ENCODE assay signal across 8 cellular contexts in genomic region chr6:123803862-123804681, GRCh38. TPM values are rescaled to one million over a fixed set of nuclear protein-coding genes. Genes with fewer than 3 reads are reported as not detected.
A peak's percentile ranks its signal among the peaks of the same experiment; 100 is the strongest.
DNase-seq lines count a peak whose midpoint lies in the region; ATAC-seq lines count a peak whose summit lies in the region.

NKAIN2 (plus strand) TSS chr6:123803865.

- intact Hi-C loops in activated CD4-positive, alpha-beta memory T cell treated with anti-CD3 and anti-CD28 coated beads for 36 hours (cut with micrococcal nuclease) = loop anchor here (2.0 to 5.0 kb wide), 4 partner anchors 748 to 1308 kb away; no protein-coding TSS in a partner anchor

- H4K91ac ChIP-seq in neuronal stem cell (ENCODE audit: low read depth, low read length, poor library complexity) = no peak within 1 kb of the TSS

- H2BK120ac ChIP-seq in neuronal stem cell (ENCODE audit: low read depth, low read length) = peak within 1 kb of the TSS; percentile 67

- DNase-seq in Daoy (ENCODE audit: low read depth) (peak; percentile 6), MG63 (no peak), germinal center (ENCODE audit: low spot score) (peak; percentile 8), neuronal stem cell (ENCODE audit: low spot score) (peak; percentile 57)
- DNase-seq in activated CD4-positive, alpha-beta memory T cell treated with anti-CD3 and anti-CD28 coated beads for 36 hours = peak; percentile 8

- no peak within 1 kb of the TSS for H3K4ac ChIP-seq in neuronal stem cell (ENCODE audit: low read length)

- no peaks in the 10 kb centered on the region for H3K79me1 ChIP-seq in neuronal stem cell (ENCODE audit: low read depth, low read length)

- no peak within 1 kb of the TSS for H4K8ac ChIP-seq in neuronal stem cell (ENCODE audit: low read depth, low read length)

- H3K4me3 ChIP-seq in MG63 = peak within 1 kb of the TSS; percentile 30
- peak within 1 kb of the TSS; percentile 66 to 88 for H3K4me3 ChIP-seq in neuronal stem cell (ENCODE audit: low read length in 2 of 2)

- CTCF ChIA-PET in activated CD4-positive, alpha-beta memory T cell treated with anti-CD3 and anti-CD28 coated beads for 36 hours (lab: Charles Lee) = interaction anchor here (2.0 kb wide), 1 partner anchor 15 kb away, joined by 8 read pairs; no protein-coding TSS in a partner anchor

- peak within 1 kb of the TSS; percentile 83 for H3K4me2 ChIP-seq in neuronal stem cell (ENCODE audit: insufficient read depth, low read length, poor library complexity, severe bottlenecking)

- H3K27me3 ChIP-seq in MG63 (peaks cover 41% of the 10 kb centered on the region), neuronal stem cell (ENCODE audit: control insufficient read depth in 3 of 3, insufficient read depth in 3 of 3, low read depth in 1 of 3, low read length in 3 of 3) (no peaks in the 10 kb centered on the region)

- H3K18ac ChIP-seq in neuronal stem cell (ENCODE audit: low read length) = peak within 1 kb of the TSS; percentile 94

- peak; percentile 23 for ATAC-seq in GM21528 (IDR thresholded peaks at IDR 0.05; ENCODE audit: low FRiP score, unreplicated experiment)
- ATAC-seq in HG03469 (IDR thresholded peaks at IDR 0.05; ENCODE audit: unreplicated experiment) = no peak
- no peak for ATAC-seq in HG03196 (IDR thresholded peaks at IDR 0.05; ENCODE audit: unreplicated experiment)

- H2BK5ac ChIP-seq in neuronal stem cell (ENCODE audit: low read length) = peak within 1 kb of the TSS; percentile 70

- peaks cover 2 to 3% of the 10 kb centered on the region in 2 donors for H3K4me1 ChIP-seq in neuronal stem cell (ENCODE audit: control insufficient read depth in 2 of 2, insufficient read depth in 1 of 2, low read depth in 1 of 2, low read length in 2 of 2)

- H3K27ac ChIP-seq in neuronal stem cell (replicated peaks; ENCODE audit: low read length) = peak within 1 kb of the TSS; percentile 35

- POLR2A ChIA-PET in activated CD4-positive, alpha-beta memory T cell treated with anti-CD3 and anti-CD28 coated beads for 36 hours (lab: Charles Lee) = no interaction called here

- H3K9me3 ChIP-seq in MG63 (no peaks in the 10 kb centered on the region), neuronal stem cell (replicated peaks in 1 of 2; ENCODE audit: control insufficient read depth in 2 of 2, insufficient read depth in 1 of 2, low read depth in 1 of 2, low read length in 2 of 2) (no peaks in the 10 kb centered on the region)

- H2AK5ac ChIP-seq in neuronal stem cell (ENCODE audit: low read depth, low read length) = no peak within 1 kb of the TSS

- H2AFZ ChIP-seq in neuronal stem cell (ENCODE audit: low read length) = peak within 1 kb of the TSS; percentile 99

- H2BK15ac ChIP-seq in neuronal stem cell (ENCODE audit: low read length) = no peak within 1 kb of the TSS

- no peaks in the 10 kb centered on the region for H3K36me3 ChIP-seq in MG63
- no peaks in the 10 kb centered on the region for H3K36me3 ChIP-seq in neuronal stem cell (replicated peaks in 1 of 2; ENCODE audit: control insufficient read depth in 2 of 2, insufficient read depth in 2 of 2, low read length in 2 of 2)

- H2BK12ac ChIP-seq in neuronal stem cell (ENCODE audit: low read length) = no peak within 1 kb of the TSS

- H3K9me3 Mint-ChIP-seq in activated CD4-positive, alpha-beta memory T cell treated with anti-CD3 and anti-CD28 coated beads for 36 hours = no peaks in the 10 kb centered on the region

- H3K23ac ChIP-seq in neuronal stem cell (ENCODE audit: low read depth, low read length, poor library complexity) = peak within 1 kb of the TSS; percentile 82

- H3K14ac ChIP-seq in neuronal stem cell (ENCODE audit: low read length) = no peak within 1 kb of the TSS

- peak within 1 kb of the TSS; percentile 87 for H3K9ac ChIP-seq in neuronal stem cell (ENCODE audit: low read depth, low read length, poor library complexity)

- H3K27ac Mint-ChIP-seq in activated CD4-positive, alpha-beta memory T cell treated with anti-CD3 and anti-CD28 coated beads for 36 hours = no peak within 1 kb of the TSS

- H3K27me3 Mint-ChIP-seq in activated CD4-positive, alpha-beta memory T cell treated with anti-CD3 and anti-CD28 coated beads for 36 hours = peaks cover 39% of the 10 kb centered on the region

- H3K4me3 Mint-ChIP-seq in activated CD4-positive, alpha-beta memory T cell treated with anti-CD3 and anti-CD28 coated beads for 36 hours = peak within 1 kb of the TSS; percentile 49

- peaks cover 11% of the 10 kb centered on the region for H3K4me1 Mint-ChIP-seq in activated CD4-positive, alpha-beta memory T cell treated with anti-CD3 and anti-CD28 coated beads for 36 hours (ENCODE audit: low read depth)

- no CpG with 5 or more reads among the region's 49 CpGs for WGBS in neuronal stem cell (ENCODE audit: extremely low coverage in 2 of 2, insufficient read length in 2 of 2, insufficient replicate concordance in 1 of 2), 2 donors

- H3K36me3 Mint-ChIP-seq in activated CD4-positive, alpha-beta memory T cell treated with anti-CD3 and anti-CD28 coated beads for 36 hours = no peaks in the 10 kb centered on the region

RNA-seq across cellular contexts. Expression of gene NKAIN2, which starts in this region (rescaled TPM):
- not detected in 2 replicates for total RNA-seq in Daoy (2014; rRNA removed; shearing (Covaris generic))
- total RNA-seq in MG63 (2014; rRNA removed; shearing (Covaris generic); ENCODE audit: low replicate concordance) = not detected in 2 replicates
- total RNA-seq in activated CD4-positive, alpha-beta memory T cell treated with anti-CD3 and anti-CD28 coated beads for 36 hours = not detected
- 0.82 TPM for polyA plus RNA-seq in neuronal stem cell (2013, experiment 1 of 2)
- 6.8 TPM for polyA plus RNA-seq in neuronal stem cell (2013, experiment 2 of 2)

Comparison
In these comparisons a context has a peak if more than half of its experiments do, and no peak if none do; other contexts are left out.
1. Peak in DNase-seq in Daoy; RNA of the gene not detected or under 1 TPM.
2. Peak in DNase-seq in activated CD4-positive, alpha-beta memory T cell treated with anti-CD3 and anti-CD28 coated beads for 36 hours; RNA of the gene not detected or under 1 TPM.